In genomic region chr1:93679546-93679945, GRCh38 we compare ENCODE assay signal across 14 cellular contexts. TPM values are rescaled to one million over a fixed set of nuclear protein-coding genes. Genes with fewer than 3 reads are reported as not detected.
DNase-seq lines count a peak whose midpoint lies in the region; ATAC-seq and TF ChIP-seq lines count a peak whose summit lies in the region.
"Had no signal": no experiment of that assay in that cellular context is flagged by ENCODE, and none has a peak within 500 bp of the region (broad histone marks: within the 10 kb centered on the region; RNA-seq: fewer than 3 reads in every experiment).

No MANE protein-coding gene starts in this region.

- H2AFZ ChIP-seq in SK-N-SH (ENCODE audit: low read depth) (no peak overlapping the region), mammary epithelial cell (ENCODE audit: low read depth, low read length) (no peak overlapping the region)

- intact Hi-C loops in mammary epithelial cell (cut with micrococcal nuclease): no loop called here
- intact Hi-C loops in A673 (cut with micrococcal nuclease; ENCODE audit: unreplicated experiment): no loop called here

- H3K9me3 ChIP-seq in SK-N-SH: no peaks in the 10 kb centered on the region
- H3K9me3 ChIP-seq in mammary epithelial cell (replicated peaks; ENCODE audit: insufficient read depth, low read length): no peaks in the 10 kb centered on the region
- no peaks in the 10 kb centered on the region for H3K9me3 ChIP-seq in thymus (ENCODE audit: control insufficient read depth)
- H3K9me3 ChIP-seq in A673 (ENCODE audit: low read depth, low read length, poor library complexity, severe bottlenecking): no peaks in the 10 kb centered on the region
- H3K9me3 ChIP-seq: spleen had no signal

- POLR2A ChIA-PET in SK-N-SH (lab: Yijun Ruan, JAX): no interaction called here
- POLR2A ChIA-PET in A673 (lab: Charles Lee; ENCODE audit: low non-redundant PET): no interaction called here

- peaks cover 43% of the 10 kb centered on the region for H3F3A ChIP-seq in SK-N-SH (replicated peaks; ENCODE audit: insufficient read depth)

- H3K9ac ChIP-seq in SK-N-SH (peak overlapping the region; percentile 96; the same call in 1 of the 2 replicates), mammary epithelial cell (ENCODE audit: insufficient read depth, low read length) (peak overlapping the region; percentile 95)

- H3K36me3 ChIP-seq in SK-N-SH (replicated peaks in 1 of 2; ENCODE audit: control insufficient read depth in 1 of 2, insufficient read depth in 2 of 2, low read length in 1 of 2): peaks cover 7 to 20% of the 10 kb centered on the region in 2 experiments
- peaks cover 19% of the 10 kb centered on the region for H3K36me3 ChIP-seq in mammary epithelial cell (ENCODE audit: insufficient read depth, low read length)
- H3K36me3 ChIP-seq in thymus (ENCODE audit: control insufficient read depth, insufficient read depth): no peaks in the 10 kb centered on the region
- no peaks in the 10 kb centered on the region for H3K36me3 ChIP-seq in A673 (ENCODE audit: insufficient read depth, low read length, poor library complexity, severe bottlenecking)

- H3K4me3 ChIP-seq in SK-N-SH (ENCODE audit: low read depth in 2 of 2, low read length in 1 of 2) (peak overlapping the region; percentile 75 to 86; a peak in 3 of 4 replicates), mammary epithelial cell (replicated peaks in 1 of 3; ENCODE audit: insufficient read depth in 1 of 3, low read depth in 2 of 3, low read length in 3 of 3) (peak overlapping the region; percentile 59 to 94 (median 84)), thymus (ENCODE audit: low read length) (no peak overlapping the region), A673 (ENCODE audit: low read depth, low read length, poor library complexity, severe bottlenecking) (no peak overlapping the region)

- TF ChIP-seq EP300 in SK-N-SH (IDR thresholded peaks at IDR 0.05; ENCODE audit: borderline replicate concordance in 1 of 2, low read depth in 1 of 2, low read length in 1 of 2): no peak

- no peak for TF ChIP-seq RAD21 in SK-N-SH (IDR thresholded peaks at IDR 0.05; ENCODE audit: low read length)

- dilution Hi-C loops in mammary epithelial cell (cut with HindIII; ENCODE audit: low sequenced_read_pairs): no loop called here

- H3K27me3 Mint-ChIP-seq in memory B cell: no peaks in the 10 kb centered on the region

- TF ChIP-seq CTCF in SK-N-SH (IDR thresholded peaks at IDR 0.05): no peak
- TF ChIP-seq CTCF in mammary epithelial cell (conservative IDR thresholded peaks at IDR 0.05 in 1 of 2, IDR thresholded peaks at IDR 0.05 in 1 of 2; ENCODE audit: extremely low read depth in 1 of 2, insufficient read depth in 1 of 2, low read depth in 1 of 2, low read length in 2 of 2): no peak
- no peak for TF ChIP-seq CTCF in A673 (conservative IDR thresholded peaks at IDR 0.05; ENCODE audit: low read depth, low read length)

- H4K20me1 ChIP-seq in SK-N-SH (ENCODE audit: insufficient read depth): peaks cover 51% of the 10 kb centered on the region
- H4K20me1 ChIP-seq in mammary epithelial cell (ENCODE audit: insufficient read depth, low read length): peaks cover 23% of the 10 kb centered on the region

- H3K79me2 ChIP-seq in SK-N-SH (ENCODE audit: insufficient read depth): peaks cover 89% of the 10 kb centered on the region
- peaks cover 95% of the 10 kb centered on the region for H3K79me2 ChIP-seq in mammary epithelial cell (ENCODE audit: insufficient read depth, low read length)

- H3K9me2 ChIP-seq in SK-N-SH: no peaks in the 10 kb centered on the region

- H3K27ac ChIP-seq in SK-N-SH (ENCODE audit: low read depth in 2 of 2, low read length in 1 of 2) (peak overlapping the region; percentile 86 to 95; a peak in 3 of 4 replicates), mammary epithelial cell (ENCODE audit: insufficient read depth, low read depth, low read length) (peak overlapping the region; percentile 85), thymus (ENCODE audit: low read depth) (peak overlapping the region; percentile 49), A673 (ENCODE audit: low read depth, low read length, poor library complexity, severe bottlenecking) (no peak overlapping the region)
- H3K27ac ChIP-seq: 22Rv1 had no signal

- in situ Hi-C loops in mammary epithelial cell (cut with MboI; ENCODE audit: low sequenced_read_pairs in 2 of 2): no loop called here

- no peak overlapping the region for H3K27ac Mint-ChIP-seq in memory B cell
- H3K27ac Mint-ChIP-seq: stimulated activated effector memory CD8-positive, alpha-beta T cell treated with anti-CD3 and anti-CD28 coated beads, Interleukin-12 subunit alpha, Interleukin-12 subunit beta, amount 100 ng/mL, for 72 hours had no signal

- H3K4me1 ChIP-seq in SK-N-SH (ENCODE audit: control insufficient read depth in 1 of 2, insufficient read depth in 2 of 2, low read depth in 1 of 2, low read length in 1 of 2): peaks cover 29 to 34% of the 10 kb centered on the region in 2 experiments; a peak in 3 of 4 replicates
- H3K4me1 ChIP-seq in mammary epithelial cell (ENCODE audit: insufficient read depth, low read length): peaks cover 51% of the 10 kb centered on the region
- peaks cover 6% of the 10 kb centered on the region for H3K4me1 ChIP-seq in thymus (ENCODE audit: control insufficient read depth, insufficient read depth, low read length)
- no peaks in the 10 kb centered on the region for H3K4me1 ChIP-seq in A673 (ENCODE audit: insufficient read depth, low read length, poor library complexity, severe bottlenecking)

- H3K4me1 Mint-ChIP-seq in memory B cell: peaks cover 35% of the 10 kb centered on the region

- DNase-seq in SK-N-SH (no peak), mammary epithelial cell (no peak), memory B cell (ENCODE audit: low spot score in 2 of 2) (no peak), A673 (ENCODE audit: low spot score) (no peak), HK-2 (ENCODE audit: unreplicated experiment) (no peak)
- DNase-seq in activated T-cell treated with anti-CD3 and anti-CD28 coated beads, Interleukin-2, amount 50 U/mL, for 48 hours: no peak
- DNase-seq: anterior cingulate cortex, GDM1, NCI-H524, spleen had no signal

- BruUV-seq in mammary epithelial cell (replicated peaks; lab: Mats Ljungman, UMichigan) (TSS peak; percentile 24), A673 (replicated peaks; lab: Mats Ljungman, UMichigan) (no TSS peak)

- H3K4me2 ChIP-seq in SK-N-SH (peak overlapping the region; percentile 81), mammary epithelial cell (ENCODE audit: insufficient read depth, low read depth, low read length) (peak overlapping the region; percentile 95)

- 49% methylated on average over 4 of the region's 4 CpGs for WGBS in SK-N-SH (ENCODE audit: low lambda C conversion rate)
- WGBS in mammary epithelial cell (ENCODE audit: low coverage, missing lambda C conversion rate): 76% methylated on average over 4 of the region's 4 CpGs
- 93% methylated on average over 4 of the region's 4 CpGs for WGBS in thymus

- peaks cover 2% of the 10 kb centered on the region for H3K36me3 Mint-ChIP-seq in memory B cell
- H3K36me3 Mint-ChIP-seq: stimulated activated effector memory CD8-positive, alpha-beta T cell treated with anti-CD3 and anti-CD28 coated beads, Interleukin-12 subunit alpha, Interleukin-12 subunit beta, amount 100 ng/mL, for 72 hours had no signal

- CTCF ChIA-PET in SK-N-SH (lab: Yijun Ruan, JAX) (interaction anchor here (0.7 to 7.1 kb wide), 3 partner anchors 10 to 62 kb away, joined by 3 to 61 read pairs (median 35); no protein-coding TSS in a partner anchor), mammary epithelial cell (lab: Charles Lee; ENCODE audit: low non-redundant PET) (no interaction called here), A673 (lab: Charles Lee) (no interaction called here)

- ATAC-seq in SK-N-SH treated with all-trans-retinoic acid at 6 μM for 48 hours (no peak), memory B cell (ENCODE audit: low read depth) (no peak)
- ATAC-seq: stimulated activated effector memory CD8-positive, alpha-beta T cell treated with anti-CD3 and anti-CD28 coated beads, Interleukin-12 subunit alpha, Interleukin-12 subunit beta, amount 100 ng/mL, for 72 hours had no signal

- peak overlapping the region; percentile 5 for H3K4me3 Mint-ChIP-seq in memory B cell
- H3K4me3 Mint-ChIP-seq: stimulated activated effector memory CD8-positive, alpha-beta T cell treated with anti-CD3 and anti-CD28 coated beads, Interleukin-12 subunit alpha, Interleukin-12 subunit beta, amount 100 ng/mL, for 72 hours had no signal

- H3K27me3 ChIP-seq in SK-N-SH (ENCODE audit: insufficient read depth) (no peaks in the 10 kb centered on the region), mammary epithelial cell (ENCODE audit: insufficient read depth, low read length) (no peaks in the 10 kb centered on the region), thymus (ENCODE audit: control insufficient read depth, insufficient read depth) (peaks cover 21% of the 10 kb centered on the region), A673 (replicated peaks; ENCODE audit: insufficient read depth, low read depth, low read length, poor library complexity) (peaks cover 24% of the 10 kb centered on the region)

- H3K9me3 Mint-ChIP-seq in memory B cell: no peaks in the 10 kb centered on the region
- H3K9me3 Mint-ChIP-seq: stimulated activated effector memory CD8-positive, alpha-beta T cell treated with anti-CD3 and anti-CD28 coated beads, Interleukin-12 subunit alpha, Interleukin-12 subunit beta, amount 100 ng/mL, for 72 hours had no signal

TF ChIP-seq in SK-N-SH, 30 proteins besides CTCF, POLR2A, EP300 and RAD21 (continues in another document):
- no peak for TF ChIP-seq FOXJ3 (CRISPR knock-in tag; IDR thresholded peaks at IDR 0.05)
- TF ChIP-seq NFIC (IDR thresholded peaks at IDR 0.05; ENCODE audit: borderline replicate concordance): no peak

TF ChIP-seq in SK-N-SH treated with all-trans-retinoic acid at 6 μM for 48 hours, 23 proteins besides CTCF, POLR2A, EP300 and RAD21 (continues in another document):
- TF ChIP-seq ZNF8 (CRISPR knock-in tag; IDR thresholded peaks at IDR 0.05) (no peak), ZFP30 (CRISPR knock-in tag; IDR thresholded peaks at IDR 0.05) (no peak)

RNA-seq across cellular contexts. Expression of gene BCAR3, which starts 2.1 kb away (rescaled TPM):
- polyA plus RNA-seq in SK-N-SH (2012; rRNA removed): 49.2 and 58.4 TPM in 2 replicates
- polyA plus RNA-seq in SK-N-SH (2012; cell fraction: cytosol; rRNA removed): 40.2 and 48.4 TPM in 2 replicates
- 59.5 and 69.2 TPM in 2 replicates for polyA plus RNA-seq in SK-N-SH (2012; cell fraction: nucleus; rRNA removed)
- total RNA-seq in mammary epithelial cell: 100 to 1,000 TPM in 1 of 2 donors, 10 to 100 TPM in 1; 93.0 to 171 TPM
- polyA plus RNA-seq in mammary epithelial cell: 123 TPM
- polyA minus RNA-seq in mammary epithelial cell: 185 TPM
- polyA plus RNA-seq in thymus: 10.5 TPM
- total RNA-seq in A673 (2021): 0.90 and 2.4 TPM in 2 replicates

Comparison
In these comparisons a context has a peak if more than half of its experiments do, and no peak if none do; other contexts are left out.
1. H3K4me3 ChIP-seq: peak in SK-N-SH (2 of 2) and mammary epithelial cell (3 of 3); none in thymus (single experiment) and A673 (single experiment).